Comparison of ENCODE assay signal across 32 cellular contexts in the genomic region with DNA sequence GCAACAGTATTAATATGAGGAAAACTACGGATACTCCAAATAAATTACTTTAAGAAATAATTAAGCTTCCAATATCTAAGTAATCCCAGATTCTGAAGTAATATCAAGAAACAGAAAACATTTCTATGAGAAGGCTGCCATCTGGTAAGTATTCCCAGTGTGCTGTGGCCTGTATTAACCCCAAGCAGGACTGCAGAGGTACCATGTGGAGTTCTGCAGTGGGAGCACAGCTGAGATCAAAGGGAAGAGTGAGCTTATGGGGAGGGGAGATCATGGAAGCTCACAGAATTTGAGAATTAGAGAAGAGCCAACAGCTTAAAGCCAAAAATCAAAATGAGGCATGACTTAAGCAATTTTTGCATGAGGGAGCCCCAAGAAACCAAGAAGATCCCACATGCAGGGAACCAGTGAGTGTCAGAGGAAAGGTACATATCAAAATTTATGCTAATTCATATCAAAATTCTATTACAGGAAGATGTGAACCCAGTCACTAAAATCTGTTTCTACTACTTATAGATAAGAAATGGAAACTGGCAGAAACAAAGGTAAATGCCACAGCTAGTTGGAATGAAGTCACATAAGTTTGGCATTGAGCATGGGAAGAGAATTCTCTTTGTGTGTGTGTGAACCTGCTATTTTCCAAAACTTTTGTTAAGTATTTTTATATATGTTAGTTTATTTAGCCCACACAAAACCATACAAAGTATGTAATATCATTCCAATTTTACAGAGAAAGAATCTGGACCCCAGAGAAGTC.
"Had no signal": no experiment of that assay in that cellular context is flagged by ENCODE, and none has a peak within 500 bp of the region (broad histone marks: within the 10 kb centered on the region; RNA-seq: fewer than 3 reads in every experiment).

No MANE protein-coding gene starts in this region.

- H3K27me3 Mint-ChIP-seq: activated B cell treated with CpG ODN at 0.5 μM for 24 hours; activated CD4-positive, alpha-beta memory T cell treated with anti-CD3 and anti-CD28 coated beads, Interleukin-2, amount 10 ng/mL, durations not matched to agents 7 days and 5 days; activated CD4-positive, alpha-beta T cell treated with anti-CD3 and anti-CD28 coated beads, Interleukin-2, amount 10 ng/mL, durations not matched to agents 7 days and 5 days; activated naive CD4-positive, alpha-beta T cell treated with anti-CD3 and anti-CD28 coated beads, Interleukin-2, amount 10 ng/mL, durations not matched to agents 7 days and 5 days; activated naive CD8-positive, alpha-beta T cell treated with anti-CD3 and anti-CD28 coated beads, Interleukin-2, amount 10 ng/mL, durations not matched to agents 7 days and 5 days; activated T-cell treated with anti-CD3 and anti-CD28 coated beads, Interleukin-2, amount 50 U/mL, for 24 hours; central memory CD8-positive, alpha-beta T cell; effector memory CD8-positive, alpha-beta T cell; T-cell had no signal

- H3K4me1 Mint-ChIP-seq: activated B cell treated with CpG ODN at 0.5 μM for 24 hours; activated CD4-positive, alpha-beta memory T cell treated with anti-CD3 and anti-CD28 coated beads, Interleukin-2, amount 10 ng/mL, durations not matched to agents 7 days and 5 days; activated CD4-positive, alpha-beta T cell treated with anti-CD3 and anti-CD28 coated beads, Interleukin-2, amount 10 ng/mL, durations not matched to agents 7 days and 5 days; activated naive CD4-positive, alpha-beta T cell treated with anti-CD3 and anti-CD28 coated beads, Interleukin-2, amount 10 ng/mL, durations not matched to agents 7 days and 5 days; activated naive CD8-positive, alpha-beta T cell treated with anti-CD3 and anti-CD28 coated beads, Interleukin-2, amount 10 ng/mL, durations not matched to agents 7 days and 5 days; central memory CD8-positive, alpha-beta T cell; T-cell had no signal

- H3K4me1 ChIP-seq: ascending aorta had no signal

- H3K27ac Mint-ChIP-seq: activated B cell treated with CpG ODN at 0.5 μM for 24 hours; activated CD4-positive, alpha-beta memory T cell treated with anti-CD3 and anti-CD28 coated beads, Interleukin-2, amount 10 ng/mL, durations not matched to agents 7 days and 5 days; activated CD4-positive, alpha-beta T cell treated with anti-CD3 and anti-CD28 coated beads, Interleukin-2, amount 10 ng/mL, durations not matched to agents 7 days and 5 days; activated naive CD4-positive, alpha-beta T cell treated with anti-CD3 and anti-CD28 coated beads, Interleukin-2, amount 10 ng/mL, durations not matched to agents 7 days and 5 days; activated naive CD4-positive, alpha-beta T cell treated with anti-CD3 and anti-CD28 coated beads, Interleukin-2, amount 50 U/mL, for 72 hours; activated naive CD8-positive, alpha-beta T cell treated with anti-CD3 and anti-CD28 coated beads, Interleukin-2, amount 10 ng/mL, durations not matched to agents 7 days and 5 days; activated T-cell treated with anti-CD3 and anti-CD28 coated beads, Interleukin-2, amount 50 U/mL, for 24 hours; activated T-cell treated with anti-CD3 and anti-CD28 coated beads, Interleukin-2, amount 50 U/mL, for 72 hours; effector memory CD8-positive, alpha-beta T cell; T-cell; T-helper 1 cell treated with Interleukin-12 subunit alpha and Interleukin-12 subunit beta and Interleukin-4 antibody, amounts not matched to agents 30 μg/mL and 1 μg/mL, for 36 hours; T-helper 2 cell treated with Interferon-gamma antibody and Interleukin-4, amounts not matched to agents 5 μg/mL and 100 μg/mL, for 36 hours had no signal

- DNase-seq: activated B cell treated with CpG ODN at 0.5 μM for 24 hours; activated CD4-positive, alpha-beta memory T cell treated with anti-CD3 and anti-CD28 coated beads, Interleukin-2, amount 10 ng/mL, durations not matched to agents 7 days and 5 days; activated CD4-positive, alpha-beta T cell treated with anti-CD3 and anti-CD28 coated beads, Interleukin-2, amount 10 ng/mL, durations not matched to agents 7 days and 5 days; activated CD4-positive, alpha-beta T cell treated with anti-CD3 and anti-CD28 coated beads, Interleukin-2, amount 50 U/mL, for 4 hours; activated CD8-positive, alpha-beta memory T cell treated with anti-CD3 and anti-CD28 coated beads, Interleukin-2, amount 50 U/mL, for 48 hours; activated gamma-delta T cell; activated naive CD4-positive, alpha-beta T cell; activated naive CD4-positive, alpha-beta T cell treated with anti-CD3 and anti-CD28 coated beads, Interleukin-2, amount 10 ng/mL, durations not matched to agents 7 days and 5 days; activated naive CD8-positive, alpha-beta T cell treated with anti-CD3 and anti-CD28 coated beads, Interleukin-2, amount 10 ng/mL, durations not matched to agents 7 days and 5 days; activated T-cell treated with anti-CD3 and anti-CD28 coated beads for 4 hours; activated T-cell treated with anti-CD3 and anti-CD28 coated beads, Interleukin-2, amount 50 U/mL, for 24 hours; activated T-cell treated with anti-CD3 and anti-CD28 coated beads, Interleukin-2, amount 50 U/mL, for 72 hours; brain microvascular endothelial cell; cortex of kidney; dermis blood vessel endothelial cell; effector CD4-positive, alpha-beta T cell; effector memory CD8-positive, alpha-beta T cell; erythroblast; foreskin melanocyte; heart right ventricle; T-cell; T1000; WERI-Rb-1 had no signal

- H3K9me3 Mint-ChIP-seq: activated B cell treated with CpG ODN at 0.5 μM for 24 hours; activated CD4-positive, alpha-beta memory T cell treated with anti-CD3 and anti-CD28 coated beads, Interleukin-2, amount 10 ng/mL, durations not matched to agents 7 days and 5 days; activated CD4-positive, alpha-beta T cell treated with anti-CD3 and anti-CD28 coated beads, Interleukin-2, amount 10 ng/mL, durations not matched to agents 7 days and 5 days; activated naive CD4-positive, alpha-beta T cell treated with anti-CD3 and anti-CD28 coated beads, Interleukin-2, amount 10 ng/mL, durations not matched to agents 7 days and 5 days; activated naive CD4-positive, alpha-beta T cell treated with anti-CD3 and anti-CD28 coated beads, Interleukin-2, amount 50 U/mL, for 72 hours; activated naive CD8-positive, alpha-beta T cell treated with anti-CD3 and anti-CD28 coated beads, Interleukin-2, amount 10 ng/mL, durations not matched to agents 7 days and 5 days; activated T-cell treated with anti-CD3 and anti-CD28 coated beads, Interleukin-2, amount 50 U/mL, for 24 hours; activated T-cell treated with anti-CD3 and anti-CD28 coated beads, Interleukin-2, amount 50 U/mL, for 72 hours; central memory CD8-positive, alpha-beta T cell; T-cell; T-helper 1 cell treated with Interleukin-12 subunit alpha and Interleukin-12 subunit beta and Interleukin-4 antibody, amounts not matched to agents 30 μg/mL and 1 μg/mL, for 36 hours; T-helper 2 cell treated with Interferon-gamma antibody and Interleukin-4, amounts not matched to agents 5 μg/mL and 100 μg/mL, for 36 hours had no signal

- FAIRE-seq: bronchial epithelial cell, colon had no signal

- H3K36me3 ChIP-seq: ascending aorta, brain microvascular endothelial cell, esophagus muscularis mucosa, gastroesophageal sphincter, heart right ventricle, WERI-Rb-1 had no signal

- H3K9me3 ChIP-seq: ascending aorta, esophagus muscularis mucosa, gastroesophageal sphincter, heart right ventricle had no signal

- H3K27me3 ChIP-seq: ascending aorta, brain microvascular endothelial cell, esophagus muscularis mucosa, gastroesophageal sphincter, heart right ventricle had no signal

- H3K36me3 Mint-ChIP-seq: activated naive CD4-positive, alpha-beta T cell treated with anti-CD3 and anti-CD28 coated beads, Interleukin-2, amount 10 ng/mL, durations not matched to agents 7 days and 5 days; activated naive CD4-positive, alpha-beta T cell treated with anti-CD3 and anti-CD28 coated beads, Interleukin-2, amount 50 U/mL, for 72 hours; activated naive CD8-positive, alpha-beta T cell treated with anti-CD3 and anti-CD28 coated beads, Interleukin-2, amount 10 ng/mL, durations not matched to agents 7 days and 5 days; T-cell had no signal

- H3K4me3 Mint-ChIP-seq: activated B cell treated with CpG ODN at 0.5 μM for 24 hours; activated CD4-positive, alpha-beta memory T cell treated with anti-CD3 and anti-CD28 coated beads, Interleukin-2, amount 10 ng/mL, durations not matched to agents 7 days and 5 days; activated CD4-positive, alpha-beta T cell treated with anti-CD3 and anti-CD28 coated beads, Interleukin-2, amount 10 ng/mL, durations not matched to agents 7 days and 5 days; activated naive CD4-positive, alpha-beta T cell treated with anti-CD3 and anti-CD28 coated beads, Interleukin-2, amount 10 ng/mL, durations not matched to agents 7 days and 5 days; activated naive CD8-positive, alpha-beta T cell treated with anti-CD3 and anti-CD28 coated beads, Interleukin-2, amount 10 ng/mL, durations not matched to agents 7 days and 5 days; activated T-cell treated with anti-CD3 and anti-CD28 coated beads, Interleukin-2, amount 50 U/mL, for 24 hours; activated T-cell treated with anti-CD3 and anti-CD28 coated beads, Interleukin-2, amount 50 U/mL, for 72 hours; central memory CD8-positive, alpha-beta T cell; effector memory CD8-positive, alpha-beta T cell; T-cell; T-helper 1 cell treated with Interleukin-12 subunit alpha and Interleukin-12 subunit beta and Interleukin-4 antibody, amounts not matched to agents 30 μg/mL and 1 μg/mL, for 36 hours; T-helper 2 cell treated with Interferon-gamma antibody and Interleukin-4, amounts not matched to agents 5 μg/mL and 100 μg/mL, for 36 hours had no signal

- H3K27ac ChIP-seq: ascending aorta, brain microvascular endothelial cell, esophagus muscularis mucosa, gastroesophageal sphincter, heart right ventricle, WERI-Rb-1 had no signal

- H3K4me3 ChIP-seq: ascending aorta, esophagus muscularis mucosa, gastroesophageal sphincter, heart right ventricle had no signal
